In genomic region chr12:53288322-53288721, GRCh38 we compare ENCODE assay signal across 24 cellular contexts. TPM values are rescaled to one million over a fixed set of nuclear protein-coding genes. Genes with fewer than 3 reads are reported as not detected.
DNase-seq lines count a peak whose midpoint lies in the region; ATAC-seq, FAIRE-seq and TF ChIP-seq lines count a peak whose summit lies in the region.
"Had no signal": no experiment of that assay in that cellular context is flagged by ENCODE, and none has a peak within 500 bp of the region (broad histone marks: within the 10 kb centered on the region; RNA-seq: fewer than 3 reads in every experiment).

No MANE protein-coding gene starts in this region.

- no peaks in the 10 kb centered on the region for H3K27me3 Mint-ChIP-seq in T-helper 1 cell treated with Interleukin-12 subunit alpha and Interleukin-12 subunit beta and Interleukin-4 antibody, amounts not matched to agents 30 μg/mL and 1 μg/mL, for 36 hours (ENCODE audit: low read depth)
- no peaks in the 10 kb centered on the region for H3K27me3 Mint-ChIP-seq in glutamatergic neuron (ENCODE audit: unreplicated experiment)
- H3K27me3 Mint-ChIP-seq: effector memory CD8-positive, alpha-beta T cell; naive thymus-derived CD8-positive, alpha-beta T cell had no signal

- TF ChIP-seq RAD21 in IMR-90 (IDR thresholded peaks at IDR 0.05; ENCODE audit: low read length) (no peak), GM12878 (IDR thresholded peaks at IDR 0.05; ENCODE audit: insufficient read depth, low read depth, low read length) (no peak)

- no peak overlapping the region for H3K27ac ChIP-seq in IMR-90 (ENCODE audit: insufficient read depth, low read length)
- no peak overlapping the region for H3K27ac ChIP-seq in GM12878 (ENCODE audit: control insufficient read depth, insufficient read depth)
- H3K27ac ChIP-seq: 22Rv1, colonic mucosa, KMS-11, tibial nerve had no signal

- peaks cover 10% of the 10 kb centered on the region; the same call in 1 of the 2 replicates for H3K9me1 ChIP-seq in IMR-90 (ENCODE audit: insufficient read depth, low read length)

- no peak for ATAC-seq in IMR-90 (ENCODE audit: low read depth)
- no peak for ATAC-seq in GM12878
- no peak for ATAC-seq in GM21737 (IDR thresholded peaks at IDR 0.05; ENCODE audit: unreplicated experiment)
- no peak for ATAC-seq in HG02623 (IDR thresholded peaks at IDR 0.05; ENCODE audit: unreplicated experiment)

- H2BK120ac ChIP-seq in IMR-90 (ENCODE audit: low read depth, low read length), result no peak overlapping the region

- peaks cover 2% of the 10 kb centered on the region for H3K36me3 ChIP-seq in IMR-90 (ENCODE audit: control insufficient read depth, insufficient read depth, low read length)
- peaks cover 25% of the 10 kb centered on the region in 2 experiments for H3K36me3 ChIP-seq in GM12878 (ENCODE audit: control insufficient read depth in 2 of 2, insufficient read depth in 2 of 2, low read length in 1 of 2)
- H3K36me3 ChIP-seq: colonic mucosa, tibial nerve had no signal

- no peaks in the 10 kb centered on the region for H3K9me3 Mint-ChIP-seq in T-helper 1 cell treated with Interleukin-12 subunit alpha and Interleukin-12 subunit beta and Interleukin-4 antibody, amounts not matched to agents 30 μg/mL and 1 μg/mL, for 36 hours
- H3K9me3 Mint-ChIP-seq in glutamatergic neuron (ENCODE audit: unreplicated experiment), result peaks cover 1% of the 10 kb centered on the region
- H3K9me3 Mint-ChIP-seq: effector memory CD8-positive, alpha-beta T cell; naive thymus-derived CD8-positive, alpha-beta T cell had no signal

- no TSS peak for BruUV-seq in IMR-90 (replicated peaks; lab: Mats Ljungman, UMichigan)
- BruUV-seq in GM12878 (replicated peaks; lab: Mats Ljungman, UMichigan), result TSS peak; percentile 22

- no peak overlapping the region for H3K4ac ChIP-seq in IMR-90 (ENCODE audit: low read depth, low read length)

- FAIRE-seq in GM12878 (lab: Jason Lieb, UNC), result no peak
- FAIRE-seq: islet of Langerhans had no signal

- H3K4me3 Mint-ChIP-seq in T-helper 1 cell treated with Interleukin-12 subunit alpha and Interleukin-12 subunit beta and Interleukin-4 antibody, amounts not matched to agents 30 μg/mL and 1 μg/mL, for 36 hours, result no peak overlapping the region
- no peak overlapping the region for H3K4me3 Mint-ChIP-seq in glutamatergic neuron (ENCODE audit: unreplicated experiment)
- H3K4me3 Mint-ChIP-seq: effector memory CD8-positive, alpha-beta T cell; naive thymus-derived CD8-positive, alpha-beta T cell had no signal

- peak overlapping the region; percentile 44; the same call in 1 of the 2 replicates for H2AK5ac ChIP-seq in IMR-90 (ENCODE audit: low read depth, low read length)

- H3K9me3 ChIP-seq in IMR-90 (ENCODE audit: control insufficient read depth, insufficient read depth, low read length), result no peaks in the 10 kb centered on the region
- H3K9me3 ChIP-seq in GM12878 (replicated peaks; ENCODE audit: control insufficient read depth, insufficient read depth, low read length), result no peaks in the 10 kb centered on the region
- H3K9me3 ChIP-seq: colonic mucosa, SK-N-SH, tibial nerve had no signal

- RAD21 ChIA-PET in GM12878 (lab: Charles Lee; ENCODE audit: unreplicated experiment), result interaction anchor here (0.6 to 8.2 kb wide), 9 partner anchors 18 to 128 kb away, joined by 3 to 102 read pairs (median 4); no protein-coding TSS in a partner anchor

- CTCF ChIA-PET in IMR-90 (lab: Yijun Ruan, JAX), result interaction anchor here (0.7 to 1.6 kb wide), 6 partner anchors 19 to 222 kb away, joined by 3 to 5 read pairs (median 4); no protein-coding TSS in a partner anchor
- CTCF ChIA-PET in GM12878 (lab: Yijun Ruan, JAX), result interaction anchor here (0.5 to 12.9 kb wide), 19 partner anchors 9 to 222 kb away, joined by 3 to 315 read pairs (median 5); partner anchors contain the start of genes AAAS, ESPL1 and ITGB7

- dilution Hi-C loops in IMR-90 (cut with HindIII; ENCODE audit: low sequenced_read_pairs, unreplicated experiment), result no loop called here

- no peak overlapping the region for H3K56ac ChIP-seq in IMR-90 (ENCODE audit: extremely low read depth, insufficient read depth, low read length)

- TF ChIP-seq POLR2A in IMR-90 (IDR thresholded peaks at IDR 0.05; ENCODE audit: low read depth, low read length), result no peak
- no peak for TF ChIP-seq POLR2A in GM12878 (IDR thresholded peaks at IDR 0.05; ENCODE audit: low read depth, low read length)

- H3K18ac ChIP-seq in IMR-90 (ENCODE audit: low read depth, low read length), result no peak overlapping the region

- peaks cover 47% of the 10 kb centered on the region for H3K36me3 Mint-ChIP-seq in T-helper 1 cell treated with Interleukin-12 subunit alpha and Interleukin-12 subunit beta and Interleukin-4 antibody, amounts not matched to agents 30 μg/mL and 1 μg/mL, for 36 hours (ENCODE audit: low read depth)
- no peaks in the 10 kb centered on the region for H3K36me3 Mint-ChIP-seq in glutamatergic neuron (ENCODE audit: unreplicated experiment)
- H3K36me3 Mint-ChIP-seq: naive thymus-derived CD8-positive, alpha-beta T cell had no signal

- H3K4me3 ChIP-seq in IMR-90 (ENCODE audit: insufficient read depth, low read depth, low read length) (no peak overlapping the region), GM12878 (no peak overlapping the region)
- H3K4me3 ChIP-seq: colonic mucosa, tibial nerve had no signal

- no peak overlapping the region for H2BK20ac ChIP-seq in IMR-90 (ENCODE audit: low read depth, low read length)

- TF ChIP-seq CTCF in IMR-90 (conservative IDR thresholded peaks at IDR 0.05; ENCODE audit: low read depth, low read length), result no peak
- no peak for TF ChIP-seq CTCF in GM12878 (IDR thresholded peaks at IDR 0.05 in 2 of 3, conservative IDR thresholded peaks at IDR 0.05 in 1 of 3; ENCODE audit: control insufficient read depth in 2 of 3, extremely low read depth in 1 of 3, insufficient read depth in 1 of 3, low read depth in 3 of 3, low read length in 3 of 3)
- TF ChIP-seq CTCF in glutamatergic neuron (IDR thresholded peaks at IDR 0.05; ENCODE audit: partially characterized antibody, unreplicated experiment), result no peak

- H4K20me1 ChIP-seq in IMR-90 (ENCODE audit: insufficient read depth, low read length), result no peaks in the 10 kb centered on the region
- no peaks in the 10 kb centered on the region for H4K20me1 ChIP-seq in GM12878 (ENCODE audit: control insufficient read depth, insufficient read depth)

- no peaks in the 10 kb centered on the region for H3K27me3 ChIP-seq in IMR-90 (ENCODE audit: control insufficient read depth, insufficient read depth, low read length)
- H3K27me3 ChIP-seq in GM12878 (replicated peaks in 1 of 2; ENCODE audit: control insufficient read depth in 2 of 2, insufficient read depth in 2 of 2, low read length in 1 of 2), result no peaks in the 10 kb centered on the region
- H3K27me3 ChIP-seq: colonic mucosa, tibial nerve had no signal

- intact Hi-C loops in IMR-90 (cut with micrococcal nuclease) (no loop called here), GM12878 (cut with micrococcal nuclease; ENCODE audit: unreplicated experiment) (no loop called here)

- in situ Hi-C loops in IMR-90 (cut with MboI; ENCODE audit: low sequenced_read_pairs) (loop anchor here (5.0 kb wide), 1 partner anchor 76 kb away; no protein-coding TSS in a partner anchor), GM12878 (cut with MboI) (loop anchor here (5.0 kb wide), 2 partner anchors 76 to 126 kb away; no protein-coding TSS in a partner anchor)

- H3K4me2 ChIP-seq in IMR-90 (ENCODE audit: low read depth, low read length) (no peak overlapping the region), GM12878 (ENCODE audit: control insufficient read depth, insufficient read depth) (no peak overlapping the region)
- H3K4me2 ChIP-seq: KMS-11, SK-N-SH had no signal

- H3K79me2 ChIP-seq in GM12878 (ENCODE audit: control insufficient read depth, insufficient read depth, low read length), result no peaks in the 10 kb centered on the region

- no peak for DNase-seq in T-helper 1 cell
- DNase-seq in IMR-90, result no peak
- DNase-seq in GM12878 (ENCODE audit: low read depth, low spot score), result no peak
- no peak for DNase-seq in glutamatergic neuron
- DNase-seq in COLO668 (lab: John Stamatoyannopoulos, UW; ENCODE audit: unreplicated experiment), result no peak
- DNase-seq: activated gamma-delta T cell, NCI-H1417 treated with DMSO at 0.1 percent for 48 hours, occipital lobe had no signal

- no peak for TF ChIP-seq EP300 in GM12878 (IDR thresholded peaks at IDR 0.05; ENCODE audit: borderline replicate concordance in 1 of 2, control insufficient read depth in 1 of 2, low read depth in 2 of 2, low read length in 2 of 2)

- H3K27ac Mint-ChIP-seq in T-helper 1 cell treated with Interleukin-12 subunit alpha and Interleukin-12 subunit beta and Interleukin-4 antibody, amounts not matched to agents 30 μg/mL and 1 μg/mL, for 36 hours, result peak overlapping the region; percentile 57
- peak overlapping the region; percentile 62 for H3K27ac Mint-ChIP-seq in glutamatergic neuron (ENCODE audit: unreplicated experiment)

- H2AK9ac ChIP-seq in IMR-90 (replicated peaks; ENCODE audit: low read depth, low read length, poor library complexity), result peak overlapping the region; percentile 81

- POLR2A ChIA-PET in IMR-90 (lab: Charles Lee; ENCODE audit: unreplicated experiment), result no interaction called here
- POLR2A ChIA-PET in GM12878 (lab: Charles Lee), result no interaction called here

- H3K79me1 ChIP-seq in IMR-90 (ENCODE audit: low read depth in 1 of 2, low read length in 2 of 2), result peaks cover 0 to 28% of the 10 kb centered on the region in 2 experiments; a peak in 2 of 4 replicates

- peak overlapping the region; percentile 31; the same call in 1 of the 2 replicates for H3K14ac ChIP-seq in IMR-90 (replicated peaks; ENCODE audit: low read depth, low read length)

- WGBS in IMR-90 (ENCODE audit: extremely low coverage in 2 of 2, insufficient read length in 1 of 2), 2 experiments, result 94% methylated on average over 2 of the region's 6 CpGs; no CpG with 5 or more reads in 1 of the 2 experiments
- 79% methylated on average over 6 of the region's 6 CpGs for WGBS in GM12878 (ENCODE audit: insufficient coverage, insufficient replicate concordance, low lambda C conversion rate, missing lambda C conversion rate)

- peak overlapping the region in 1 of 2 experiments; percentile 57; a peak in 1 of 4 replicates for H4K8ac ChIP-seq in IMR-90 (ENCODE audit: low read depth in 2 of 2, low read length in 2 of 2)

- no peak overlapping the region for H3K9ac ChIP-seq in IMR-90 (ENCODE audit: low read depth, low read length)
- H3K9ac ChIP-seq in GM12878 (ENCODE audit: control insufficient read depth, insufficient read depth, low read length), result no peak overlapping the region
- H3K9ac ChIP-seq: KMS-11, SK-N-SH had no signal

- peak overlapping the region; percentile 15; the same call in 1 of the 2 replicates for H4K5ac ChIP-seq in IMR-90 (ENCODE audit: low read depth, low read length)

- SMC1A ChIA-PET in GM12878 (lab: Charles Lee; ENCODE audit: uncharacterized antibody, unreplicated experiment), result interaction anchor here (0.8 to 10.8 kb wide), 8 partner anchors 10 to 222 kb away, joined by 3 to 96 read pairs (median 4); partner anchors contain the start of gene ESPL1

- H2AFZ ChIP-seq in IMR-90 (replicated peaks; ENCODE audit: low read length, poor library complexity), result peak overlapping the region; percentile 53
- no peak overlapping the region for H2AFZ ChIP-seq in GM12878 (ENCODE audit: control insufficient read depth, low read depth, low read length)

- H3K23ac ChIP-seq in IMR-90 (ENCODE audit: low read depth, low read length), result no peak overlapping the region

- no peak overlapping the region for H4K91ac ChIP-seq in IMR-90 (ENCODE audit: insufficient read depth, low read depth, low read length)

- H2BK15ac ChIP-seq in IMR-90 (ENCODE audit: low read depth, low read length), result no peak overlapping the region

- H3K4me1 ChIP-seq in IMR-90 (ENCODE audit: control insufficient read depth, insufficient read depth, low read length) (peaks cover 22% of the 10 kb centered on the region), GM12878 (ENCODE audit: control insufficient read depth, insufficient read depth, low read length) (no peaks in the 10 kb centered on the region)
- H3K4me1 ChIP-seq: colonic mucosa, tibial nerve had no signal

- H3K4me1 Mint-ChIP-seq in T-helper 1 cell treated with Interleukin-12 subunit alpha and Interleukin-12 subunit beta and Interleukin-4 antibody, amounts not matched to agents 30 μg/mL and 1 μg/mL, for 36 hours (ENCODE audit: low read depth), result peaks cover 4% of the 10 kb centered on the region
- H3K4me1 Mint-ChIP-seq in glutamatergic neuron (ENCODE audit: low read depth, unreplicated experiment), result no peaks in the 10 kb centered on the region

- H2BK5ac ChIP-seq in IMR-90 (ENCODE audit: low read depth, low read length, poor library complexity, severe bottlenecking), result peak overlapping the region; percentile 2

RNA-seq across cellular contexts. Expression of gene PFDN5, which starts 7.0 kb away (rescaled TPM):
- total RNA-seq in IMR-90 (2012; rRNA removed), result 764 and 1,011 TPM in 2 replicates
- polyA plus RNA-seq in IMR-90 (2012; rRNA removed), result 1,210 and 1,338 TPM in 2 replicates
- 519 and 1,135 TPM in 2 replicates for polyA plus RNA-seq in IMR-90 (2012; cell fraction: cytosol; rRNA removed)
- polyA plus RNA-seq in IMR-90 (2012; cell fraction: nucleus; rRNA removed; ENCODE audit: low replicate concordance), result 360 and 1,957 TPM in 2 replicates
- 141 and 153 TPM in 2 replicates for total RNA-seq in GM12878 (2013; cell fraction: nucleolus; rRNA removed)
- 320 and 355 TPM in 2 replicates for total RNA-seq in GM12878 (2014; rRNA removed)
- total RNA-seq in GM12878 (2014; rRNA removed; fragmentation: Illumina TruSeq; extraction: Trizol), result 504 and 518 TPM in 2 replicates
- 300 and 322 TPM in 2 replicates for total RNA-seq in GM12878 (2021)
- 1,639 TPM for polyA plus RNA-seq in GM12878 (2011; ENCODE audit: low read depth)
- 851 and 863 TPM in 2 replicates for polyA plus RNA-seq in GM12878 (2011; rRNA removed)
- polyA plus RNA-seq in GM12878 (2011; cell fraction: cytosol; rRNA removed), result 812 and 933 TPM in 2 replicates
- 540 and 746 TPM in 2 replicates for polyA plus RNA-seq in GM12878 (2011; cell fraction: nucleus; rRNA removed)
- polyA plus RNA-seq in GM12878 (2012), result 681 and 706 TPM in 2 replicates
- 485 and 536 TPM in 2 replicates for polyA plus RNA-seq in GM12878 (2014; fragmentation: Illumina TruSeq; extraction: Trizol)
- 1,000 to 10,000 TPM; 1,522 to 1,596 TPM for polyA plus RNA-seq in GM12878 (2014; fragmentation: Nextera tagmentation; extraction: Ambion mirVana)
- 438 and 511 TPM in 2 replicates for polyA plus RNA-seq in GM12878 (2014; rRNA removed)
- 100 to 1,000 TPM; 373 to 398 TPM for polyA plus RNA-seq in GM12878 (2016; fragmentation: Nextera tagmentation; extraction: Ambion mirVana)
- 235 and 327 TPM in 2 replicates for polyA minus RNA-seq in GM12878 (2011; rRNA and poly(A)+ RNA removed)
- polyA minus RNA-seq in GM12878 (2011; cell fraction: cytosol; rRNA and poly(A)+ RNA removed), result 57.1 and 72.9 TPM in 2 replicates
- 90.8 and 106 TPM in 2 replicates for polyA minus RNA-seq in GM12878 (2011; cell fraction: nucleus; rRNA and poly(A)+ RNA removed)
- 292 TPM for total RNA-seq in glutamatergic neuron (ENCODE audit: unreplicated experiment)

RNA-seq across cellular contexts. Expression of gene MYG1, which starts 11.2 kb away (rescaled TPM):
- total RNA-seq in IMR-90 (2012; rRNA removed), result 47.2 and 49.8 TPM in 2 replicates
- polyA plus RNA-seq in IMR-90 (2012; rRNA removed), result 63.7 and 73.6 TPM in 2 replicates
- polyA plus RNA-seq in IMR-90 (2012; cell fraction: cytosol; rRNA removed), result 54.6 and 65.0 TPM in 2 replicates
- 92.8 and 136 TPM in 2 replicates for polyA plus RNA-seq in IMR-90 (2012; cell fraction: nucleus; rRNA removed; ENCODE audit: low replicate concordance)
- 15.4 and 16.3 TPM in 2 replicates for total RNA-seq in GM12878 (2013; cell fraction: nucleolus; rRNA removed)
- total RNA-seq in GM12878 (2014; rRNA removed), result 61.7 and 81.0 TPM in 2 replicates
- total RNA-seq in GM12878 (2014; rRNA removed; fragmentation: Illumina TruSeq; extraction: Trizol), result 32.4 and 36.2 TPM in 2 replicates
- total RNA-seq in GM12878 (2021), result 64.9 and 68.7 TPM in 2 replicates
- polyA plus RNA-seq in GM12878 (2011; ENCODE audit: low read depth), result 24.1 TPM
- polyA plus RNA-seq in GM12878 (2011; rRNA removed), result 25.5 and 48.6 TPM in 2 replicates
- 70.9 and 83.3 TPM in 2 replicates for polyA plus RNA-seq in GM12878 (2011; cell fraction: cytosol; rRNA removed)
- 47.8 and 61.1 TPM in 2 replicates for polyA plus RNA-seq in GM12878 (2011; cell fraction: nucleus; rRNA removed)
- polyA plus RNA-seq in GM12878 (2012), result 37.8 and 57.0 TPM in 2 replicates
- polyA plus RNA-seq in GM12878 (2014; fragmentation: Illumina TruSeq; extraction: Trizol), result 23.2 and 37.6 TPM in 2 replicates
- 10 to 100 TPM; 20.7 to 38.2 TPM for polyA plus RNA-seq in GM12878 (2014; fragmentation: Nextera tagmentation; extraction: Ambion mirVana)
- polyA plus RNA-seq in GM12878 (2014; rRNA removed), result 66.7 and 76.8 TPM in 2 replicates
- 10 to 100 TPM; 50.2 to 53.7 TPM for polyA plus RNA-seq in GM12878 (2016; fragmentation: Nextera tagmentation; extraction: Ambion mirVana)
- polyA minus RNA-seq in GM12878 (2011; rRNA and poly(A)+ RNA removed), result 39.4 and 50.6 TPM in 2 replicates
- polyA minus RNA-seq in GM12878 (2011; cell fraction: cytosol; rRNA and poly(A)+ RNA removed), result 23.4 and 25.1 TPM in 2 replicates
- polyA minus RNA-seq in GM12878 (2011; cell fraction: nucleus; rRNA and poly(A)+ RNA removed), result 9.4 and 15.8 TPM in 2 replicates
- 66.1 TPM for total RNA-seq in glutamatergic neuron (ENCODE audit: unreplicated experiment)

RNA-seq across cellular contexts. Expression of gene ESPL1, which starts 20.2 kb away (rescaled TPM):
- 5.6 and 6.5 TPM in 2 replicates for total RNA-seq in IMR-90 (2012; rRNA removed)
- 8.6 and 9.2 TPM in 2 replicates for polyA plus RNA-seq in IMR-90 (2012; rRNA removed)
- polyA plus RNA-seq in IMR-90 (2012; cell fraction: cytosol; rRNA removed), result 3.7 and 4.6 TPM in 2 replicates
- 19.5 and 33.8 TPM in 2 replicates for polyA plus RNA-seq in IMR-90 (2012; cell fraction: nucleus; rRNA removed; ENCODE audit: low replicate concordance)
- 49.7 and 52.5 TPM in 2 replicates for total RNA-seq in GM12878 (2013; cell fraction: nucleolus; rRNA removed)
- 28.4 and 28.5 TPM in 2 replicates for total RNA-seq in GM12878 (2014; rRNA removed)
- 17.9 and 20.1 TPM in 2 replicates for total RNA-seq in GM12878 (2014; rRNA removed; fragmentation: Illumina TruSeq; extraction: Trizol)
- total RNA-seq in GM12878 (2021), result 54.4 and 61.9 TPM in 2 replicates
- 7.2 TPM for polyA plus RNA-seq in GM12878 (2011; ENCODE audit: low read depth)
- 14.4 and 19.3 TPM in 2 replicates for polyA plus RNA-seq in GM12878 (2011; rRNA removed)
- 23.7 and 26.8 TPM in 2 replicates for polyA plus RNA-seq in GM12878 (2011; cell fraction: cytosol; rRNA removed)
- 110 and 113 TPM in 2 replicates for polyA plus RNA-seq in GM12878 (2011; cell fraction: nucleus; rRNA removed)
- polyA plus RNA-seq in GM12878 (2012), result 13.9 and 14.4 TPM in 2 replicates
- polyA plus RNA-seq in GM12878 (2014; fragmentation: Illumina TruSeq; extraction: Trizol), result 19.0 and 28.6 TPM in 2 replicates
- 1 to 10 TPM; 2.1 to 2.2 TPM for polyA plus RNA-seq in GM12878 (2014; fragmentation: Nextera tagmentation; extraction: Ambion mirVana)
- 30.8 and 31.4 TPM in 2 replicates for polyA plus RNA-seq in GM12878 (2014; rRNA removed)
- 10 to 100 TPM; 21.1 to 21.2 TPM for polyA plus RNA-seq in GM12878 (2016; fragmentation: Nextera tagmentation; extraction: Ambion mirVana)
- 36.4 and 41.1 TPM in 2 replicates for polyA minus RNA-seq in GM12878 (2011; rRNA and poly(A)+ RNA removed)
- 8.6 and 10.9 TPM in 2 replicates for polyA minus RNA-seq in GM12878 (2011; cell fraction: cytosol; rRNA and poly(A)+ RNA removed)
- 33.7 and 47.5 TPM in 2 replicates for polyA minus RNA-seq in GM12878 (2011; cell fraction: nucleus; rRNA and poly(A)+ RNA removed)
- 5.1 TPM for total RNA-seq in glutamatergic neuron (ENCODE audit: unreplicated experiment)
- polyA plus RNA-seq: naive thymus-derived CD8-positive, alpha-beta T cell had no signal

RNA-seq across cellular contexts. Expression of gene AAAS, which starts 33.1 kb away (rescaled TPM):
- 37.5 and 44.6 TPM in 2 replicates for total RNA-seq in IMR-90 (2012; rRNA removed)
- 67.1 and 71.9 TPM in 2 replicates for polyA plus RNA-seq in IMR-90 (2012; rRNA removed)
- polyA plus RNA-seq in IMR-90 (2012; cell fraction: cytosol; rRNA removed), result 45.2 and 62.4 TPM in 2 replicates
- 345 TPM in 2 replicates for polyA plus RNA-seq in IMR-90 (2012; cell fraction: nucleus; rRNA removed; ENCODE audit: low replicate concordance)
- 61.7 and 62.9 TPM in 2 replicates for total RNA-seq in GM12878 (2013; cell fraction: nucleolus; rRNA removed)
- total RNA-seq in GM12878 (2014; rRNA removed), result 74.3 and 84.5 TPM in 2 replicates
- 47.6 and 47.8 TPM in 2 replicates for total RNA-seq in GM12878 (2014; rRNA removed; fragmentation: Illumina TruSeq; extraction: Trizol)
- total RNA-seq in GM12878 (2021), result 65.3 and 69.0 TPM in 2 replicates
- 33.1 TPM for polyA plus RNA-seq in GM12878 (2011; ENCODE audit: low read depth)
- 43.9 and 64.7 TPM in 2 replicates for polyA plus RNA-seq in GM12878 (2011; rRNA removed)
- 99.5 and 108 TPM in 2 replicates for polyA plus RNA-seq in GM12878 (2011; cell fraction: cytosol; rRNA removed)
- polyA plus RNA-seq in GM12878 (2011; cell fraction: nucleus; rRNA removed), result 242 and 279 TPM in 2 replicates
- 50.4 and 53.6 TPM in 2 replicates for polyA plus RNA-seq in GM12878 (2012)
- 53.1 and 70.8 TPM in 2 replicates for polyA plus RNA-seq in GM12878 (2014; fragmentation: Illumina TruSeq; extraction: Trizol)
- 10 to 100 TPM; 58.6 to 71.5 TPM for polyA plus RNA-seq in GM12878 (2014; fragmentation: Nextera tagmentation; extraction: Ambion mirVana)
- 76.8 and 78.1 TPM in 2 replicates for polyA plus RNA-seq in GM12878 (2014; rRNA removed)
- polyA plus RNA-seq in GM12878 (2016; fragmentation: Nextera tagmentation; extraction: Ambion mirVana), result 10 to 100 TPM; 84.5 to 93.1 TPM
- polyA minus RNA-seq in GM12878 (2011; rRNA and poly(A)+ RNA removed), result 70.4 and 98.1 TPM in 2 replicates
- 34.1 and 39.3 TPM in 2 replicates for polyA minus RNA-seq in GM12878 (2011; cell fraction: cytosol; rRNA and poly(A)+ RNA removed)
- 39.7 and 64.5 TPM in 2 replicates for polyA minus RNA-seq in GM12878 (2011; cell fraction: nucleus; rRNA and poly(A)+ RNA removed)
- 57.5 TPM for total RNA-seq in glutamatergic neuron (ENCODE audit: unreplicated experiment)

RNA-seq across cellular contexts. Expression of gene SP7, which starts 47.8 kb away (rescaled TPM):
- total RNA-seq in IMR-90 (2012; rRNA removed) (not detected in 2 replicates), GM12878 (2014; rRNA removed) (not detected in 2 replicates), GM12878 (2014; rRNA removed; fragmentation: Illumina TruSeq; extraction: Trizol) (not detected in 2 replicates), GM12878 (2021) (not detected in 2 replicates), glutamatergic neuron (ENCODE audit: unreplicated experiment) (not detected)
- polyA plus RNA-seq in IMR-90 (2012; rRNA removed) (not detected in 2 replicates), GM12878 (2011; rRNA removed) (not detected in 2 replicates), GM12878 (2014; fragmentation: Illumina TruSeq; extraction: Trizol) (not detected in 2 replicates), GM12878 (2014; fragmentation: Nextera tagmentation; extraction: Ambion mirVana) (under 1 TPM in 1 of 2 experiments, not detected in 1; 0.05 TPM), GM12878 (2014; rRNA removed) (not detected in 2 replicates), GM12878 (2016; fragmentation: Nextera tagmentation; extraction: Ambion mirVana) (under 1 TPM in 1 of 2 experiments, not detected in 1; 0.11 TPM)
- polyA plus RNA-seq in IMR-90 (2012; cell fraction: cytosol; rRNA removed), result not detected in 2 replicates
- polyA plus RNA-seq in IMR-90 (2012; cell fraction: nucleus; rRNA removed; ENCODE audit: low replicate concordance), result not detected in 2 replicates
- total RNA-seq in GM12878 (2013; cell fraction: nucleolus; rRNA removed), result not detected in 2 replicates
- polyA plus RNA-seq in GM12878 (2011; ENCODE audit: low read depth), result not detected
- not detected in 2 replicates for polyA plus RNA-seq in GM12878 (2011; cell fraction: cytosol; rRNA removed)
- not detected in 2 replicates for polyA plus RNA-seq in GM12878 (2011; cell fraction: nucleus; rRNA removed)
- polyA plus RNA-seq in GM12878 (2012), result not detected in 2 replicates
- not detected in 2 replicates for polyA minus RNA-seq in GM12878 (2011; rRNA and poly(A)+ RNA removed)
- not detected in 2 replicates for polyA minus RNA-seq in GM12878 (2011; cell fraction: cytosol; rRNA and poly(A)+ RNA removed)
- polyA minus RNA-seq in GM12878 (2011; cell fraction: nucleus; rRNA and poly(A)+ RNA removed), result not detected in 2 replicates
- total RNA-seq: colonic mucosa; Daoy; fibroblast of lung; HT1080; liver; naive thymus-derived CD8-positive, alpha-beta T cell; occipital lobe; skeletal muscle tissue had no signal
- polyA plus RNA-seq: fibroblast of lung, liver, SK-N-SH had no signal
